In genomic region chr14:52551696-52552062, GRCh38 we compare ENCODE assay signal across 8 cellular contexts. TPM values are rescaled to one million over a fixed set of nuclear protein-coding genes. Genes with fewer than 3 reads are reported as not detected.
DNase-seq lines count a peak whose midpoint lies in the region; ATAC-seq and TF ChIP-seq lines count a peak whose summit lies in the region.

No MANE protein-coding gene starts in this region.

- no peak for ATAC-seq in activated CD8-positive, alpha-beta memory T cell treated with anti-CD3 and anti-CD28 coated beads, Interleukin-2, amount 10 ng/mL, durations not matched to agents 7 days and 5 days
- ATAC-seq in activated B cell treated with CpG ODN at 0.5 μM for 24 hours (ENCODE audit: low read depth), result no peak
- ATAC-seq in GM19035 (IDR thresholded peaks at IDR 0.05; ENCODE audit: unreplicated experiment), result no peak

- no peak for DNase-seq in activated CD8-positive, alpha-beta memory T cell treated with anti-CD3 and anti-CD28 coated beads, Interleukin-2, amount 10 ng/mL, durations not matched to agents 7 days and 5 days
- no peak for DNase-seq in activated CD8-positive, alpha-beta memory T cell treated with anti-CD3 and anti-CD28 coated beads, Interleukin-2, amount 50 U/mL, for 4 hours
- DNase-seq in NCI-H1417 (lab: John Stamatoyannopoulos, UW), result peak in 2 of 3 experiments; percentile 78 to 88
- DNase-seq in activated B cell treated with CpG ODN at 0.5 μM for 24 hours, result no peak
- peak; percentile 44 for DNase-seq in foreskin melanocyte
- peak; percentile 10 for DNase-seq in occipital lobe (lab: John Stamatoyannopoulos, UW)
- DNase-seq in islet precursor cell, result no peak

- POLR2A ChIA-PET in activated B cell treated with CpG ODN at 0.5 μM for 24 hours (lab: Charles Lee), result interaction anchor here (0.6 to 1.1 kb wide), 5 partner anchors 11 to 1296 kb away, joined by 3 to 8 read pairs (median 4); partner anchors contain the start of gene DDHD1

- no peak for TF ChIP-seq CTCF in activated B cell treated with CpG ODN at 0.5 μM for 24 hours (IDR thresholded peaks at IDR 0.05)

- H3K4me3 Mint-ChIP-seq in activated CD8-positive, alpha-beta memory T cell treated with anti-CD3 and anti-CD28 coated beads, Interleukin-2, amount 10 ng/mL, durations not matched to agents 7 days and 5 days, result peak overlapping the region; percentile 85
- H3K4me3 Mint-ChIP-seq in activated B cell treated with CpG ODN at 0.5 μM for 24 hours, result peak overlapping the region; percentile 89

- intact Hi-C loops in activated B cell treated with CpG ODN at 0.5 μM for 24 hours (cut with micrococcal nuclease), result loop anchor here (1.0 to 10.0 kb wide), 16 partner anchors 156 to 1933 kb away; partner anchors contain the start of genes DDHD1, FRMD6, GMFB and GNPNAT1

- H3K36me3 Mint-ChIP-seq in activated CD8-positive, alpha-beta memory T cell treated with anti-CD3 and anti-CD28 coated beads, Interleukin-2, amount 10 ng/mL, durations not matched to agents 7 days and 5 days, result peaks cover 5% of the 10 kb centered on the region
- H3K36me3 Mint-ChIP-seq in activated B cell treated with CpG ODN at 0.5 μM for 24 hours (ENCODE audit: low read depth), result no peaks in the 10 kb centered on the region

- H3K4me1 Mint-ChIP-seq in activated CD8-positive, alpha-beta memory T cell treated with anti-CD3 and anti-CD28 coated beads, Interleukin-2, amount 10 ng/mL, durations not matched to agents 7 days and 5 days, result peaks cover 32% of the 10 kb centered on the region
- peaks cover 17% of the 10 kb centered on the region for H3K4me1 Mint-ChIP-seq in activated B cell treated with CpG ODN at 0.5 μM for 24 hours

- CTCF ChIA-PET in activated CD8-positive, alpha-beta memory T cell treated with anti-CD3 and anti-CD28 coated beads, Interleukin-2, amount 10 ng/mL, durations not matched to agents 7 days and 5 days (lab: Charles Lee), result interaction anchor here (0.6 to 1.8 kb wide), 11 partner anchors 9 to 333 kb away, joined by 3 to 7 read pairs (median 3); no protein-coding TSS in a partner anchor
- CTCF ChIA-PET in activated B cell treated with CpG ODN at 0.5 μM for 24 hours (lab: Charles Lee), result interaction anchor here (0.8 to 1.1 kb wide), 2 partner anchors 81 to 252 kb away, joined by 3 read pairs; no protein-coding TSS in a partner anchor

- peak overlapping the region; percentile 81 for H3K27ac Mint-ChIP-seq in activated CD8-positive, alpha-beta memory T cell treated with anti-CD3 and anti-CD28 coated beads, Interleukin-2, amount 10 ng/mL, durations not matched to agents 7 days and 5 days
- peak overlapping the region; percentile 77 for H3K27ac Mint-ChIP-seq in activated B cell treated with CpG ODN at 0.5 μM for 24 hours

- H3K27me3 Mint-ChIP-seq in activated CD8-positive, alpha-beta memory T cell treated with anti-CD3 and anti-CD28 coated beads, Interleukin-2, amount 10 ng/mL, durations not matched to agents 7 days and 5 days, result peaks cover 20% of the 10 kb centered on the region
- H3K27me3 Mint-ChIP-seq in activated B cell treated with CpG ODN at 0.5 μM for 24 hours, result peaks cover 2% of the 10 kb centered on the region

- H3K9me3 Mint-ChIP-seq in activated CD8-positive, alpha-beta memory T cell treated with anti-CD3 and anti-CD28 coated beads, Interleukin-2, amount 10 ng/mL, durations not matched to agents 7 days and 5 days (ENCODE audit: low read depth), result no peaks in the 10 kb centered on the region
- no peaks in the 10 kb centered on the region for H3K9me3 Mint-ChIP-seq in activated B cell treated with CpG ODN at 0.5 μM for 24 hours

RNA-seq across cellular contexts. Expression of gene TXNDC16, which starts 0.6 kb away (rescaled TPM):
- total RNA-seq in activated CD8-positive, alpha-beta memory T cell treated with anti-CD3 and anti-CD28 coated beads, Interleukin-2, amount 10 ng/mL, durations not matched to agents 7 days and 5 days, result 10 to 100 TPM in 1 of 2 experiments, 1 to 10 TPM in 1; 9.1 to 11.5 TPM
- total RNA-seq in activated B cell treated with CpG ODN at 0.5 μM for 24 hours, result 1.9 and 3.9 TPM in 2 replicates
- 73.8 TPM for total RNA-seq in occipital lobe

RNA-seq across cellular contexts. Expression of gene GPR137C, which starts 1.0 kb away (rescaled TPM):
- under 1 TPM; 0.73 to 0.85 TPM for total RNA-seq in activated CD8-positive, alpha-beta memory T cell treated with anti-CD3 and anti-CD28 coated beads, Interleukin-2, amount 10 ng/mL, durations not matched to agents 7 days and 5 days
- total RNA-seq in activated B cell treated with CpG ODN at 0.5 μM for 24 hours (0.05 and 0.16 TPM in 2 replicates), occipital lobe (27.8 TPM)

Comparison
In these comparisons a context has a peak if more than half of its experiments do, and no peak if none do; other contexts are left out.
1. DNase-seq: peak in NCI-H1417 (2 of 3), foreskin melanocyte (single experiment) and occipital lobe (single experiment); none in activated CD8-positive, alpha-beta memory T cell treated with anti-CD3 and anti-CD28 coated beads, Interleukin-2, amount 10 ng/mL, durations not matched to agents 7 days and 5 days (single experiment), activated CD8-positive, alpha-beta memory T cell treated with anti-CD3 and anti-CD28 coated beads, Interleukin-2, amount 50 U/mL, for 4 hours (single experiment), activated B cell treated with CpG ODN at 0.5 μM for 24 hours (single experiment) and islet precursor cell (single experiment).
2. RNA of gene GPR137C, which starts 1.0 kb away (total RNA-seq): 27.8 TPM in occipital lobe (single experiment); 0.73 to 0.85 TPM in activated CD8-positive, alpha-beta memory T cell treated with anti-CD3 and anti-CD28 coated beads, Interleukin-2, amount 10 ng/mL, durations not matched to agents 7 days and 5 days and 0.05 to 0.16 TPM in activated B cell treated with CpG ODN at 0.5 μM for 24 hours; every median in the first group is over 10 times any median in the second.